9 cellular contexts compared by ENCODE assay signal in genomic region chr6:116254297-116254724, GRCh38. TPM values are rescaled to one million over a fixed set of nuclear protein-coding genes. Genes with fewer than 3 reads are reported as not detected.
DNase-seq lines count a peak whose midpoint lies in the region; ATAC-seq, FAIRE-seq and TF ChIP-seq lines count a peak whose summit lies in the region.
"Had no signal": no experiment of that assay in that cellular context is flagged by ENCODE, and none has a peak within 500 bp of the region (broad histone marks: within the 10 kb centered on the region; RNA-seq: fewer than 3 reads in every experiment).

No MANE protein-coding gene starts in this region.

- peak overlapping the region; percentile 83 for H3K27ac ChIP-seq in SK-N-MC

- H3K4me3 ChIP-seq in GM08714 (ENCODE audit: low read length): peak overlapping the region; percentile 89
- peak overlapping the region; percentile 85 for H3K4me3 ChIP-seq in SK-N-MC
- peak overlapping the region; percentile 83 for H3K4me3 ChIP-seq in iPS-18c (ENCODE audit: insufficient read depth, low read depth, low read length)

- H3K27ac Mint-ChIP-seq in endothelial cell (ENCODE audit: unreplicated experiment): no peak overlapping the region
- H3K27ac Mint-ChIP-seq: naive B cell had no signal

- FAIRE-seq in urothelium cell line (lab: Jason Lieb, UNC): no peak

- peaks cover 8% of the 10 kb centered on the region; the same call in 1 of the 2 replicates for H3K36me3 ChIP-seq in SK-N-MC (ENCODE audit: insufficient read depth, low read length)

- H3K4me1 Mint-ChIP-seq in endothelial cell (ENCODE audit: unreplicated experiment): peaks cover 24% of the 10 kb centered on the region

- no peak for TF ChIP-seq CTCF in endothelial cell (IDR thresholded peaks at IDR 0.05; ENCODE audit: unreplicated experiment)

- H3K9ac ChIP-seq in SK-N-MC (ENCODE audit: insufficient read length): peak overlapping the region; percentile 97

- DNase-seq in SK-N-MC (ENCODE audit: low read depth, low spot score): no peak
- DNase-seq in pons (ENCODE audit: low spot score): no peak
- DNase-seq in urothelium cell line (ENCODE audit: low spot score): no peak
- DNase-seq in stimulated activated CD4-positive, alpha-beta T cell treated with anti-CD3 and anti-CD28 coated beads, Interleukin-2, amount 100 ng/mL, for 24 hours: no peak
- no peak for DNase-seq in endothelial cell (ENCODE audit: low spot score)

- peaks cover 5% of the 10 kb centered on the region for H3K27me3 Mint-ChIP-seq in endothelial cell (ENCODE audit: unreplicated experiment)
- H3K27me3 Mint-ChIP-seq: naive B cell had no signal

- H3K36me3 Mint-ChIP-seq in endothelial cell (ENCODE audit: low read depth, unreplicated experiment): peaks cover 3% of the 10 kb centered on the region
- H3K36me3 Mint-ChIP-seq: naive B cell had no signal

- H3K9me3 Mint-ChIP-seq in endothelial cell (ENCODE audit: unreplicated experiment): no peaks in the 10 kb centered on the region
- H3K9me3 Mint-ChIP-seq: naive B cell had no signal

- no peak overlapping the region for H3K4me3 Mint-ChIP-seq in endothelial cell (ENCODE audit: unreplicated experiment)
- H3K4me3 Mint-ChIP-seq: naive B cell had no signal

- ATAC-seq in HG02642 (IDR thresholded peaks at IDR 0.05; ENCODE audit: poor library complexity, unreplicated experiment): peak; percentile 29

- H3K9me3 ChIP-seq in SK-N-MC (ENCODE audit: low read depth, low read length): no peaks in the 10 kb centered on the region
- H3K9me3 ChIP-seq in iPS-18c (ENCODE audit: control insufficient read depth, insufficient read depth, low read length): no peaks in the 10 kb centered on the region

RNA-seq across cellular contexts. Expression of gene TSPYL4, which starts 0.4 kb away (rescaled TPM):
- 21.1 TPM for total RNA-seq in endothelial cell (ENCODE audit: unreplicated experiment)

RNA-seq across cellular contexts. Expression of gene TSPYL1, which starts 25.4 kb away (rescaled TPM):
- total RNA-seq in endothelial cell (ENCODE audit: unreplicated experiment): 76.4 TPM
